In the genomic region with DNA sequence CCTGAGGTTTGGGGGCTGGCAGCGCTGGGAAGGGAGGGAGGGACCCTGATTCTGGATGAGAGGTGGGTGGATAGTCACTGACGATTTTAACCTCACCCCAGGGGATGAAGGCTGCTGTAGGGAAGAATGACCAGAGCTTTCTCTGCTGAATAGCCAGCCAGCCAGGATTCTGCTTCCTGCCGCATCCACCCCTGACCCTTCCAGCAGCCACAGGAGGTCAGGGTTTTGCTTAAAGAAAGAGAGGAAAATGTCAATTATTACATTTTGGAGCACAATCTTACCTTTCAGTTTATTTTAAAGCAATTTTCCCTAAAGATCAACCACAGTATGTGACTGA, we compare ENCODE assay signal across 1 cellular context.
TF ChIP-seq lines count a peak whose summit lies in the region.

No MANE protein-coding gene starts in this region.

TF ChIP-seq in GM23338, 12 proteins besides CTCF, POLR2A, EP300 and RAD21 (continued from another document):
- no peak for TF ChIP-seq NANOG (IDR thresholded peaks at IDR 0.05; ENCODE audit: borderline replicate concordance)
